Comparison of ENCODE assay signal across 26 cellular contexts in the genomic region with DNA sequence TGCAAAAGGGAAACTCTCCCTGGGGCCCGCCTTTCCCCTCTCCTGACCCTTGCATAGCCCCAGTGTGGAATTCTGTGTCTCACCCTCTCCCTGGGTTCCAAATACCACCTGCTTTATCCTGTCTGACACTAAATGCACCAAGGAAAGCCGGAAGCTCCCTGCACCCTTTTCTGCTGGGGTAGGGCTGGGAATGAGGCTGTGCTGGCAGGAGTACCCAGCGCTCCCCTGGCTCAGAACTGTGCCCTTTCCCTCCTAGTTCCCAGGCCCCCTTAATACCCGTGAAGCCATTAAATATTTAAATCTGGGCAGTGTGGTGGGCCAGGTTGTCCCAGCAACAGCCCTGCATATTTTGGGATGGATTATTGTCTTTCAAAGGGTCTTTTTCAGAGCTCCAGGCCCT.
"Had no signal": no experiment of that assay in that cellular context is flagged by ENCODE, and none has a peak within 500 bp of the region (broad histone marks: within the 10 kb centered on the region; RNA-seq: fewer than 3 reads in every experiment).

No MANE protein-coding gene starts in this region.

- H3K27me3 ChIP-seq: gastrocnemius medialis, thyroid gland, upper lobe of right lung had no signal

- H3K36me3 ChIP-seq: brain microvascular endothelial cell, gastrocnemius medialis, lower lobe of right lung, thyroid gland, upper lobe of right lung had no signal

- H3K4me3 Mint-ChIP-seq: activated CD4-positive, alpha-beta T cell treated with anti-CD3 and anti-CD28 coated beads, Interleukin-2, amount 10 ng/mL, durations not matched to agents 7 days and 5 days; activated CD8-positive, alpha-beta T cell treated with anti-CD3 and anti-CD28 coated beads, Interleukin-2, amount 10 ng/mL, durations not matched to agents 7 days and 5 days; activated naive CD4-positive, alpha-beta T cell treated with anti-CD3 and anti-CD28 coated beads, Interleukin-2, amount 50 U/mL, for 24 hours; activated T-helper 1 cell treated with anti-CD3 and anti-CD28 coated beads, Interleukin-12 subunit alpha, Interleukin-12 subunit beta, Interleukin-2, Interleukin-4 antibody, amounts not matched to agents 30 ng/mL and 10 ng/mL and 1 ng/mL, durations not matched to agents 14 hours and 24 hours and 36 hours; dendritic cell treated with granulocyte-macrophage colony-stimulating factor and Interleukin-4, amounts not matched to agents 40 ng/mL and 50 ng/mL, for 4 days; immature natural killer cell; T-helper 2 cell treated with Interferon-gamma antibody and Interleukin-4, amounts not matched to agents 5 μg/mL and 100 μg/mL, for 36 hours had no signal

- H3K27ac Mint-ChIP-seq: activated CD4-positive, alpha-beta T cell treated with anti-CD3 and anti-CD28 coated beads, Interleukin-2, amount 10 ng/mL, durations not matched to agents 7 days and 5 days; activated CD8-positive, alpha-beta T cell treated with anti-CD3 and anti-CD28 coated beads, Interleukin-2, amount 10 ng/mL, durations not matched to agents 7 days and 5 days; activated naive CD4-positive, alpha-beta T cell treated with anti-CD3 and anti-CD28 coated beads, Interleukin-2, amount 50 U/mL, for 24 hours; activated T-helper 1 cell treated with anti-CD3 and anti-CD28 coated beads, Interleukin-12 subunit alpha, Interleukin-12 subunit beta, Interleukin-2, Interleukin-4 antibody, amounts not matched to agents 30 ng/mL and 10 ng/mL and 1 ng/mL, durations not matched to agents 14 hours and 24 hours and 36 hours; dendritic cell treated with granulocyte-macrophage colony-stimulating factor and Interleukin-4, amounts not matched to agents 40 ng/mL and 50 ng/mL, for 4 days; immature natural killer cell; T-helper 2 cell treated with Interferon-gamma antibody and Interleukin-4, amounts not matched to agents 5 μg/mL and 100 μg/mL, for 36 hours had no signal

- DNase-seq: activated CD4-positive, alpha-beta T cell treated with anti-CD3 and anti-CD28 coated beads, Interleukin-2, amount 10 ng/mL, durations not matched to agents 7 days and 5 days; activated CD4-positive, CD25-positive, alpha-beta regulatory T cell treated with anti-CD3 and anti-CD28 coated beads, Interleukin-2, amount 50 U/mL, for 72 hours; activated CD8-positive, alpha-beta T cell treated with anti-CD3 and anti-CD28 coated beads, Interleukin-2, amount 10 ng/mL, durations not matched to agents 7 days and 5 days; activated gamma-delta T cell; brain microvascular endothelial cell; caudate nucleus; effector CD8-positive, alpha-beta T cell; gastrocnemius medialis; head of caudate nucleus; immature natural killer cell; lower lobe of right lung; mesendoderm; mucosa of descending colon; retina; stimulated activated CD4-positive, alpha-beta T cell treated with anti-CD3 and anti-CD28 coated beads, Interleukin-4, amount 100 ng/mL, for 24 hours; stimulated activated naive CD4-positive, alpha-beta T cell treated with Interleukin-2 at 50 U/mL for 16 hours; substantia nigra; thyroid gland; upper lobe of right lung had no signal

- H3K4me1 ChIP-seq: gastrocnemius medialis, lower lobe of right lung, upper lobe of right lung had no signal

- H3K36me3 Mint-ChIP-seq: immature natural killer cell had no signal

- H3K4me1 Mint-ChIP-seq: activated CD4-positive, alpha-beta T cell treated with anti-CD3 and anti-CD28 coated beads, Interleukin-2, amount 10 ng/mL, durations not matched to agents 7 days and 5 days; activated naive CD4-positive, alpha-beta T cell treated with anti-CD3 and anti-CD28 coated beads, Interleukin-2, amount 50 U/mL, for 24 hours; immature natural killer cell had no signal

- H3K4me3 ChIP-seq: gastrocnemius medialis, lower lobe of right lung, mucosa of descending colon, thyroid gland, upper lobe of right lung had no signal

- H3K9me3 Mint-ChIP-seq: activated CD4-positive, alpha-beta T cell treated with anti-CD3 and anti-CD28 coated beads, Interleukin-2, amount 10 ng/mL, durations not matched to agents 7 days and 5 days; activated naive CD4-positive, alpha-beta T cell treated with anti-CD3 and anti-CD28 coated beads, Interleukin-2, amount 50 U/mL, for 24 hours; activated T-helper 1 cell treated with anti-CD3 and anti-CD28 coated beads, Interleukin-12 subunit alpha, Interleukin-12 subunit beta, Interleukin-2, Interleukin-4 antibody, amounts not matched to agents 30 ng/mL and 10 ng/mL and 1 ng/mL, durations not matched to agents 14 hours and 24 hours and 36 hours; dendritic cell treated with granulocyte-macrophage colony-stimulating factor and Interleukin-4, amounts not matched to agents 40 ng/mL and 50 ng/mL, for 4 days; immature natural killer cell; T-helper 2 cell treated with Interferon-gamma antibody and Interleukin-4, amounts not matched to agents 5 μg/mL and 100 μg/mL, for 36 hours had no signal

- ATAC-seq: activated CD8-positive, alpha-beta T cell treated with anti-CD3 and anti-CD28 coated beads, Interleukin-2, amount 10 ng/mL, durations not matched to agents 7 days and 5 days; esophagus mucosa; gastrocnemius medialis; left lobe of liver; lower lobe of right lung; mucosa of descending colon; upper lobe of right lung had no signal

- H3K27ac ChIP-seq: brain microvascular endothelial cell, gastrocnemius medialis, lower lobe of right lung, thyroid gland, upper lobe of right lung, VCaP had no signal

- H3K9me3 ChIP-seq: gastrocnemius medialis, lower lobe of right lung, mucosa of descending colon, thyroid gland, upper lobe of right lung had no signal

- H3K27me3 Mint-ChIP-seq: activated naive CD4-positive, alpha-beta T cell treated with anti-CD3 and anti-CD28 coated beads, Interleukin-2, amount 50 U/mL, for 24 hours had no signal
